In the genomic region with DNA sequence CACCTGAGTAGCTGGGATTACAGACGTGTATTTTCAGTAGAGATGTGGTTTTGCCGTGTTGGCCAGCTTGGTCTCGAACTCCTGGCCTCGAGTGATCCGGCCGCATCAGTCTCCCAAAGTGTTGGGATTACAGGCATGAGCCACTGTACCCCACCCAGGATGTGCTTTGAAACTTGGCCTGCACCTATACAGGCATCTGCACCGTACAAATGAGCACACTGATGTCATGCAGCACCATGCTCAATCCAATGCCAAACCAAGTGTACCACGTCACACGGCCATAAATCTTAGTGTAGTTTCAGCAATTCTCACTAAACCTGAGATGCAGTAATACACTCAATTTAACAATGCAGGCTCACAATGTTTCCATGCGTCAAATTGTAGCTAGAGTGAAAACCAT, we compare ENCODE assay signal across 26 cellular contexts.
"Had no signal": no experiment of that assay in that cellular context is flagged by ENCODE, and none has a peak within 500 bp of the region (broad histone marks: within the 10 kb centered on the region; RNA-seq: fewer than 3 reads in every experiment).

No MANE protein-coding gene starts in this region.

- H3K4me3 ChIP-seq: esophagus muscularis mucosa, gastroesophageal sphincter, heart right ventricle had no signal

- H3K27me3 ChIP-seq: brain microvascular endothelial cell, esophagus muscularis mucosa, gastroesophageal sphincter, heart right ventricle had no signal

- H3K9me3 ChIP-seq: gastroesophageal sphincter had no signal

- DNase-seq: activated CD4-positive, alpha-beta memory T cell treated with anti-CD3 and anti-CD28 coated beads for 36 hours; activated CD4-positive, alpha-beta T cell treated with anti-CD3 and anti-CD28 coated beads for 36 hours; activated CD4-positive, alpha-beta T cell treated with anti-CD3 and anti-CD28 coated beads, Interleukin-2, amount 10 ng/mL, durations not matched to agents 24 days and 14 days; activated CD4-positive, CD25-positive, alpha-beta regulatory T cell; activated CD4-positive, CD25-positive, alpha-beta regulatory T cell treated with anti-CD3 and anti-CD28 coated beads, Interleukin-2, amount 50 U/mL, for 72 hours; activated CD8-positive, alpha-beta memory T cell treated with anti-CD3 and anti-CD28 coated beads for 24 hours; activated effector memory CD4-positive, alpha-beta T cell treated with anti-CD3 and anti-CD28 coated beads, Interleukin-2, amount 50 U/mL, for 16 hours; activated naive CD4-positive, alpha-beta T cell treated with anti-CD3 and anti-CD28 coated beads for 36 hours; activated T-cell treated with anti-CD3 and anti-CD28 coated beads, Interleukin-2, amount 50 U/mL, for 48 hours; amniotic stem cell; anterior cingulate cortex; brain microvascular endothelial cell; cortex of kidney; dermis blood vessel endothelial cell; effector CD4-positive, alpha-beta T cell; effector memory CD8-positive, alpha-beta T cell; erythroblast; foreskin melanocyte; heart right ventricle; T-helper 2 cell had no signal

- ATAC-seq: activated CD4-positive, alpha-beta T cell treated with anti-CD3 and anti-CD28 coated beads for 36 hours; effector memory CD8-positive, alpha-beta T cell; gastroesophageal sphincter; heart right ventricle had no signal

- H3K27ac Mint-ChIP-seq: activated CD4-positive, alpha-beta memory T cell treated with anti-CD3 and anti-CD28 coated beads for 36 hours; activated CD4-positive, alpha-beta T cell treated with anti-CD3 and anti-CD28 coated beads for 36 hours; activated CD4-positive, alpha-beta T cell treated with anti-CD3 and anti-CD28 coated beads, Interleukin-2, amount 10 ng/mL, durations not matched to agents 24 days and 14 days; activated naive CD4-positive, alpha-beta T cell treated with anti-CD3 and anti-CD28 coated beads for 36 hours; activated naive CD8-positive, alpha-beta T cell had no signal

- H3K27ac ChIP-seq: brain microvascular endothelial cell, esophagus muscularis mucosa, gastroesophageal sphincter, heart right ventricle had no signal

- H3K27me3 Mint-ChIP-seq: activated CD4-positive, alpha-beta memory T cell treated with anti-CD3 and anti-CD28 coated beads for 36 hours; activated CD4-positive, alpha-beta T cell treated with anti-CD3 and anti-CD28 coated beads for 36 hours; activated CD4-positive, alpha-beta T cell treated with anti-CD3 and anti-CD28 coated beads, Interleukin-2, amount 10 ng/mL, durations not matched to agents 24 days and 14 days; activated naive CD8-positive, alpha-beta T cell; effector memory CD8-positive, alpha-beta T cell had no signal

- FAIRE-seq: astrocyte, bronchial epithelial cell, colon had no signal

- H3K4me3 Mint-ChIP-seq: activated CD4-positive, alpha-beta memory T cell treated with anti-CD3 and anti-CD28 coated beads for 36 hours; activated CD4-positive, alpha-beta T cell treated with anti-CD3 and anti-CD28 coated beads for 36 hours; activated CD4-positive, alpha-beta T cell treated with anti-CD3 and anti-CD28 coated beads, Interleukin-2, amount 10 ng/mL, durations not matched to agents 24 days and 14 days; activated naive CD4-positive, alpha-beta T cell treated with anti-CD3 and anti-CD28 coated beads for 36 hours; activated naive CD8-positive, alpha-beta T cell; effector memory CD8-positive, alpha-beta T cell had no signal
